ENCODE assay signal across 29 cellular contexts in genomic region chr2:219569041-219569440, GRCh38. TPM values are rescaled to one million over a fixed set of nuclear protein-coding genes. Genes with fewer than 3 reads are reported as not detected.
DNase-seq lines count a peak whose midpoint lies in the region; ATAC-seq, FAIRE-seq and TF ChIP-seq lines count a peak whose summit lies in the region.
"Had no signal": no experiment of that assay in that cellular context is flagged by ENCODE, and none has a peak within 500 bp of the region (broad histone marks: within the 10 kb centered on the region; RNA-seq: fewer than 3 reads in every experiment).

No MANE protein-coding gene starts in this region.

- no peak overlapping the region for H3K27ac Mint-ChIP-seq in astrocyte (ENCODE audit: unreplicated experiment)
- H3K27ac Mint-ChIP-seq in nephron progenitor cell = peak overlapping the region; percentile 64
- no peak overlapping the region for H3K27ac Mint-ChIP-seq in effector memory CD8-positive, alpha-beta T cell
- H3K27ac Mint-ChIP-seq: activated naive CD4-positive, alpha-beta T cell treated with anti-CD3 and anti-CD28 coated beads, Interleukin-2, amount 10 ng/mL, durations not matched to agents 7 days and 5 days had no signal

- peaks cover 11 to 43% (median 37%) of the 10 kb centered on the region in 10 experiments; a peak in 19 of 20 replicates for H3K4me1 ChIP-seq in BLaER1 treated with 17β-estradiol and CSF1 and Interleukin-3, amounts not matched to agents 10 nM and 100 nM
- H3K4me1 ChIP-seq in astrocyte (ENCODE audit: insufficient read depth, low read length) (peaks cover 15% of the 10 kb centered on the region), vagina (peaks cover 14% of the 10 kb centered on the region), MM.1S (ENCODE audit: low read length) (no peaks in the 10 kb centered on the region)

- H3K79me2 ChIP-seq in astrocyte (ENCODE audit: insufficient read depth, low read length) = peaks cover 10% of the 10 kb centered on the region
- H3K79me2 ChIP-seq in MM.1S (ENCODE audit: low read length) = no peaks in the 10 kb centered on the region

- peak overlapping the region in 10 of 11 experiments; percentile 90 to 99 (median 96); a peak in 20 of 22 replicates for H3K4me2 ChIP-seq in BLaER1 treated with 17β-estradiol and CSF1 and Interleukin-3, amounts not matched to agents 10 nM and 100 nM
- H3K4me2 ChIP-seq in astrocyte (ENCODE audit: low read length) (no peak overlapping the region), MM.1S (ENCODE audit: low read depth, low read length) (no peak overlapping the region)

- TF ChIP-seq CTCF in astrocyte (IDR thresholded peaks at IDR 0.05; ENCODE audit: insufficient read depth, low read depth, low read length) = no peak
- no peak for TF ChIP-seq CTCF in nephron progenitor cell (IDR thresholded peaks at IDR 0.05)
- no peak for TF ChIP-seq CTCF in vagina (IDR thresholded peaks at IDR 0.05)
- TF ChIP-seq CTCF in MM.1S (IDR thresholded peaks at IDR 0.05; ENCODE audit: low read length) = no peak

- DNase-seq in HK-2 (ENCODE audit: unreplicated experiment) (peak; percentile 50), astrocyte (ENCODE audit: low read depth) (no peak), nephron progenitor cell (peak; percentile 45), vagina (ENCODE audit: extremely low spot score in 2 of 2) (no peak), MM.1S (no peak)
- no peak for DNase-seq in effector memory CD8-positive, alpha-beta T cell
- DNase-seq: ACHN; activated CD4-positive, alpha-beta T cell treated with anti-CD3 and anti-CD28 coated beads for 4 hours; activated naive CD4-positive, alpha-beta T cell treated with anti-CD3 and anti-CD28 coated beads, Interleukin-2, amount 10 ng/mL, durations not matched to agents 7 days and 5 days; activated T-cell treated with anti-CD3 and anti-CD28 coated beads, Interleukin-2, amount 50 U/mL, for 48 hours; cerebellar nuclear complex; DMS 273 treated with DMSO at 0.1 percent for 48 hours; effector CD4-positive, alpha-beta T cell; esophagus squamous epithelium; HCEC 1CT; NCI-H1048; NCI-H187 treated with DMSO at 0.1 percent for 48 hours; NCI-H2227 treated with DMSO at 0.1 percent for 48 hours; pancreas; stimulated activated CD8-positive, alpha-beta memory T cell treated with anti-CD3 and anti-CD28 coated beads, Interleukin-4, amount 100 ng/mL, for 48 hours; T-helper 1 cell had no signal

- peaks cover 0 to 34% (median 16%) of the 10 kb centered on the region in 11 experiments; a peak in 13 of 22 replicates for H3K36me3 ChIP-seq in BLaER1 treated with 17β-estradiol and CSF1 and Interleukin-3, amounts not matched to agents 10 nM and 100 nM
- H3K36me3 ChIP-seq in astrocyte (ENCODE audit: insufficient read depth, low read length) = peaks cover 8% of the 10 kb centered on the region
- no peaks in the 10 kb centered on the region for H3K36me3 ChIP-seq in vagina
- H3K36me3 ChIP-seq in MM.1S (replicated peaks; ENCODE audit: insufficient read depth, low read length) = no peaks in the 10 kb centered on the region

- peak overlapping the region in 2 of 11 experiments; percentile 39 to 46; a peak in 2 of 22 replicates for H3K9ac ChIP-seq in BLaER1 treated with 17β-estradiol and CSF1 and Interleukin-3, amounts not matched to agents 10 nM and 100 nM
- H3K9ac ChIP-seq in astrocyte (ENCODE audit: low read length) (no peak overlapping the region), MM.1S (ENCODE audit: low read length) (no peak overlapping the region)

- peaks cover 0 to 13% (median 0%) of the 10 kb centered on the region in 11 experiments; a peak in 5 of 22 replicates for H3K27me3 ChIP-seq in BLaER1 treated with 17β-estradiol and CSF1 and Interleukin-3, amounts not matched to agents 10 nM and 100 nM
- no peaks in the 10 kb centered on the region for H3K27me3 ChIP-seq in astrocyte (ENCODE audit: insufficient read depth, low read length)
- H3K27me3 ChIP-seq in vagina = no peaks in the 10 kb centered on the region
- H3K27me3 ChIP-seq in MM.1S (replicated peaks; ENCODE audit: insufficient read depth, low read length) = peaks cover 82% of the 10 kb centered on the region
- H3K27me3 ChIP-seq: gastroesophageal sphincter, pancreas, SJSA1 had no signal

- no peak for ATAC-seq in effector memory CD8-positive, alpha-beta T cell (replicated peaks)
- no peak for ATAC-seq in HG03432 (IDR thresholded peaks at IDR 0.05; ENCODE audit: unreplicated experiment)
- ATAC-seq: gastroesophageal sphincter, pancreas, sciatic nerve had no signal

- peak overlapping the region; percentile 84 for H3K4me3 Mint-ChIP-seq in astrocyte (ENCODE audit: unreplicated experiment)
- peak overlapping the region; percentile 78 for H3K4me3 Mint-ChIP-seq in nephron progenitor cell
- no peak overlapping the region for H3K4me3 Mint-ChIP-seq in effector memory CD8-positive, alpha-beta T cell
- H3K4me3 Mint-ChIP-seq: activated naive CD4-positive, alpha-beta T cell treated with anti-CD3 and anti-CD28 coated beads, Interleukin-2, amount 10 ng/mL, durations not matched to agents 7 days and 5 days had no signal

- H3K9me3 Mint-ChIP-seq in astrocyte (ENCODE audit: unreplicated experiment) (no peaks in the 10 kb centered on the region), nephron progenitor cell (no peaks in the 10 kb centered on the region)
- H3K9me3 Mint-ChIP-seq in effector memory CD8-positive, alpha-beta T cell = no peaks in the 10 kb centered on the region
- H3K9me3 Mint-ChIP-seq: activated naive CD4-positive, alpha-beta T cell treated with anti-CD3 and anti-CD28 coated beads, Interleukin-2, amount 10 ng/mL, durations not matched to agents 7 days and 5 days had no signal

- H3K4me1 Mint-ChIP-seq in astrocyte (ENCODE audit: low read depth, unreplicated experiment) (peaks cover 4% of the 10 kb centered on the region), nephron progenitor cell (peaks cover 37% of the 10 kb centered on the region)
- no peaks in the 10 kb centered on the region for H3K4me1 Mint-ChIP-seq in effector memory CD8-positive, alpha-beta T cell (ENCODE audit: low read depth in 2 of 2)

- FAIRE-seq in astrocyte (lab: Jason Lieb, UNC) = no peak
- FAIRE-seq: pancreas had no signal

- H3K9me3 ChIP-seq in BLaER1 treated with 17β-estradiol and CSF1 and Interleukin-3, amounts not matched to agents 10 nM and 100 nM (replicated peaks in 1 of 11) = no peaks in the 10 kb centered on the region
- H3K9me3 ChIP-seq in astrocyte (ENCODE audit: insufficient read depth, low read depth, low read length) (no peaks in the 10 kb centered on the region), vagina (no peaks in the 10 kb centered on the region), MM.1S (replicated peaks; ENCODE audit: insufficient read depth, low read length) (no peaks in the 10 kb centered on the region)
- H3K9me3 ChIP-seq: esophagus squamous epithelium, gastroesophageal sphincter, pancreas had no signal

- H3K27ac ChIP-seq in BLaER1 treated with 17β-estradiol and CSF1 and Interleukin-3, amounts not matched to agents 10 nM and 100 nM = no peak overlapping the region
- no peak overlapping the region for H3K27ac ChIP-seq in astrocyte (ENCODE audit: low read depth, low read length)
- no peak overlapping the region for H3K27ac ChIP-seq in vagina
- H3K27ac ChIP-seq in MM.1S (ENCODE audit: low read length) = no peak overlapping the region
- H3K27ac ChIP-seq: esophagus squamous epithelium, pancreas, SJSA1 had no signal

- H3K9me2 ChIP-seq in MM.1S (replicated peaks; ENCODE audit: insufficient read depth, low read length) = no peaks in the 10 kb centered on the region

- no peaks in the 10 kb centered on the region for H3F3A ChIP-seq in MM.1S (ENCODE audit: insufficient read depth, low read length)

- H3K27me3 Mint-ChIP-seq in astrocyte (ENCODE audit: low read depth, unreplicated experiment) = no peaks in the 10 kb centered on the region
- peaks cover 5% of the 10 kb centered on the region for H3K27me3 Mint-ChIP-seq in nephron progenitor cell (ENCODE audit: low read depth, poor library complexity)
- H3K27me3 Mint-ChIP-seq in effector memory CD8-positive, alpha-beta T cell = peaks cover 48 to 89% of the 10 kb centered on the region in 2 donors

- H3K36me3 Mint-ChIP-seq in astrocyte (ENCODE audit: low read depth, unreplicated experiment) = peaks cover 27% of the 10 kb centered on the region
- H3K36me3 Mint-ChIP-seq in nephron progenitor cell (ENCODE audit: low read depth) = peaks cover 48% of the 10 kb centered on the region
- no peaks in the 10 kb centered on the region for H3K36me3 Mint-ChIP-seq in effector memory CD8-positive, alpha-beta T cell (ENCODE audit: insufficient read depth)
- H3K36me3 Mint-ChIP-seq: activated naive CD4-positive, alpha-beta T cell treated with anti-CD3 and anti-CD28 coated beads, Interleukin-2, amount 10 ng/mL, durations not matched to agents 7 days and 5 days had no signal

- TF ChIP-seq POLR2A in vagina (IDR thresholded peaks at IDR 0.05) = no peak

- intact Hi-C loops in vagina (cut with DNase I) = no loop called here

- no peak overlapping the region for H2AFZ ChIP-seq in astrocyte (ENCODE audit: low read depth, low read length)
- H2AFZ ChIP-seq in MM.1S (ENCODE audit: low read length) = no peak overlapping the region

- no peak overlapping the region for H3K4me3 ChIP-seq in BLaER1 treated with 17β-estradiol and CSF1 and Interleukin-3, amounts not matched to agents 10 nM and 100 nM
- H3K4me3 ChIP-seq in astrocyte (ENCODE audit: insufficient read depth, low read depth, low read length) (no peak overlapping the region), vagina (no peak overlapping the region), MM.1S (ENCODE audit: low read length) (no peak overlapping the region)
- H3K4me3 ChIP-seq: esophagus squamous epithelium, gastroesophageal sphincter, SJSA1 had no signal

- peaks cover 0 to 62% (median 23%) of the 10 kb centered on the region in 11 experiments; a peak in 16 of 22 replicates for H4K20me1 ChIP-seq in BLaER1 treated with 17β-estradiol and CSF1 and Interleukin-3, amounts not matched to agents 10 nM and 100 nM
- peaks cover 22% of the 10 kb centered on the region for H4K20me1 ChIP-seq in astrocyte (ENCODE audit: insufficient read depth, low read length)
- no peaks in the 10 kb centered on the region for H4K20me1 ChIP-seq in MM.1S (ENCODE audit: insufficient read depth, low read length)

RNA-seq across cellular contexts. Expression of gene OBSL1, which starts 2.3 kb away (rescaled TPM):
- total RNA-seq in astrocyte (77.5 and 88.1 TPM in 2 replicates), vagina (53.0 TPM)

RNA-seq across cellular contexts. Expression of gene INHA, which starts 3.1 kb away (rescaled TPM):
- total RNA-seq in astrocyte (0.52 and 0.99 TPM in 2 replicates), vagina (0.74 TPM)
- total RNA-seq: activated CD8-positive, alpha-beta memory T cell treated with anti-CD3 and anti-CD28 coated beads for 36 hours; esophagus squamous epithelium; kidney epithelial cell; lung microvascular endothelial cell had no signal

RNA-seq across cellular contexts. Expression of gene TMEM198, which starts 25.2 kb away (rescaled TPM):
- total RNA-seq in astrocyte (3.8 TPM in 2 replicates), vagina (1.5 TPM)
- total RNA-seq: lung microvascular endothelial cell had no signal

RNA-seq across cellular contexts. Expression of gene CHPF, which starts 25.4 kb away (rescaled TPM):
- total RNA-seq in astrocyte = 151 and 163 TPM in 2 replicates
- total RNA-seq in vagina = 41.5 TPM

RNA-seq across cellular contexts. Expression of gene STK11IP, which starts 28.6 kb away (rescaled TPM):
- total RNA-seq in astrocyte = 24.9 TPM in 2 replicates
- total RNA-seq in vagina = 11.3 TPM

Comparison
In these comparisons a context has a peak if more than half of its experiments do, and no peak if none do; other contexts are left out.
1. H3K4me2 ChIP-seq: peak in BLaER1 treated with 17β-estradiol and CSF1 and Interleukin-3, amounts not matched to agents 10 nM and 100 nM (10 of 11); none in astrocyte (single experiment) and MM.1S (single experiment).
2. DNase-seq: peak in HK-2 (single experiment) and nephron progenitor cell (single experiment); none in astrocyte (single experiment), effector memory CD8-positive, alpha-beta T cell (0 of 3), vagina (0 of 2) and MM.1S (single experiment).
3. H3K4me3 Mint-ChIP-seq: peak in astrocyte (single experiment) and nephron progenitor cell (single experiment); none in effector memory CD8-positive, alpha-beta T cell (0 of 2).